ENCODE assay signal across 15 cellular contexts in genomic region chr17:82108038-82108998, GRCh38. TPM values are rescaled to one million over a fixed set of nuclear protein-coding genes. Genes with fewer than 3 reads are reported as not detected.
DNase-seq lines count a peak whose midpoint lies in the region; ATAC-seq and TF ChIP-seq lines count a peak whose summit lies in the region.
"Had no signal": no experiment of that assay in that cellular context is flagged by ENCODE, and none has a peak within 500 bp of the region (broad histone marks: within the 10 kb centered on the region; RNA-seq: fewer than 3 reads in every experiment).

No MANE protein-coding gene starts in this region.

- no peaks in the 10 kb centered on the region for H3K27me3 ChIP-seq in right cardiac atrium (ENCODE audit: control insufficient read depth, insufficient read depth)
- H3K27me3 ChIP-seq: BE2C had no signal

- H3K9me3 Mint-ChIP-seq in activated T-helper 2 cell treated with anti-CD3 and anti-CD28 coated beads, Interferon-gamma antibody, Interleukin-2, Interleukin-4, amounts not matched to agents 10 μg/mL and 5 μg/mL and 100 μg/mL, durations not matched to agents 14 hours and 24 hours and 36 hours = no peaks in the 10 kb centered on the region
- H3K9me3 Mint-ChIP-seq in naive B cell (no peaks in the 10 kb centered on the region), type B pancreatic cell (no peaks in the 10 kb centered on the region)

- peaks cover 13% of the 10 kb centered on the region for H3K4me1 Mint-ChIP-seq in activated T-helper 2 cell treated with anti-CD3 and anti-CD28 coated beads, Interferon-gamma antibody, Interleukin-2, Interleukin-4, amounts not matched to agents 10 μg/mL and 5 μg/mL and 100 μg/mL, durations not matched to agents 14 hours and 24 hours and 36 hours (ENCODE audit: low read depth)
- peaks cover 8 to 30% (median 17%) of the 10 kb centered on the region in 3 donors for H3K4me1 Mint-ChIP-seq in naive B cell
- H3K4me1 Mint-ChIP-seq in type B pancreatic cell (ENCODE audit: unreplicated experiment) = peaks cover 29% of the 10 kb centered on the region

- no peaks in the 10 kb centered on the region for H3K27me3 Mint-ChIP-seq in activated T-helper 2 cell treated with anti-CD3 and anti-CD28 coated beads, Interferon-gamma antibody, Interleukin-2, Interleukin-4, amounts not matched to agents 10 μg/mL and 5 μg/mL and 100 μg/mL, durations not matched to agents 14 hours and 24 hours and 36 hours (ENCODE audit: low read depth)
- no peaks in the 10 kb centered on the region for H3K27me3 Mint-ChIP-seq in naive B cell
- no peaks in the 10 kb centered on the region for H3K27me3 Mint-ChIP-seq in type B pancreatic cell
- H3K27me3 Mint-ChIP-seq: activated CD8-positive, alpha-beta memory T cell treated with anti-CD3 and anti-CD28 coated beads, Interleukin-2, amount 10 ng/mL, durations not matched to agents 7 days and 5 days had no signal

- H3K27ac ChIP-seq in right cardiac atrium (ENCODE audit: low read length) = no peak overlapping the region

- DNase-seq in right cardiac atrium (peak in 2 of 3 donors; percentile 57), cardiac septum (ENCODE audit: low spot score) (no peak), naive B cell (no peak), type B pancreatic cell (ENCODE audit: extremely low spot score, unreplicated experiment) (no peak), occipital lobe (lab: John Stamatoyannopoulos, UW) (no peak), HPDE6-E6E7 (ENCODE audit: extremely low spot score) (no peak)
- no peak for DNase-seq in activated T-helper 2 cell treated with anti-CD3 and anti-CD28 coated beads, Interferon-gamma antibody, Interleukin-2, Interleukin-4, amounts not matched to agents 10 μg/mL and 5 μg/mL and 100 μg/mL, durations not matched to agents 14 hours and 24 hours and 36 hours (ENCODE audit: low spot score)
- DNase-seq: amniotic stem cell; cortex of kidney; NCI-H1694 treated with DMSO at 0.1 percent for 48 hours; NCI-H526 treated with DMSO at 0.1 percent for 48 hours; stimulated activated CD4-positive, alpha-beta T cell treated with anti-CD3 and anti-CD28 coated beads, Interleukin-4, amount 100 ng/mL, for 1 hour had no signal

- no peaks in the 10 kb centered on the region for H3K4me1 ChIP-seq in right cardiac atrium (ENCODE audit: control insufficient read depth, insufficient read depth, low read length)

- no peak overlapping the region for H3K4me3 ChIP-seq in right cardiac atrium (ENCODE audit: low read length)

- no peaks in the 10 kb centered on the region for H3K9me3 ChIP-seq in right cardiac atrium (ENCODE audit: control insufficient read depth, low read length)
- H3K9me3 ChIP-seq: BE2C had no signal

- no peak overlapping the region for H3K27ac Mint-ChIP-seq in activated T-helper 2 cell treated with anti-CD3 and anti-CD28 coated beads, Interferon-gamma antibody, Interleukin-2, Interleukin-4, amounts not matched to agents 10 μg/mL and 5 μg/mL and 100 μg/mL, durations not matched to agents 14 hours and 24 hours and 36 hours
- H3K27ac Mint-ChIP-seq in naive B cell = peak overlapping the region in 3 of 6 donors; percentile 5 to 47 (median 6)
- peak overlapping the region; percentile 84 for H3K27ac Mint-ChIP-seq in type B pancreatic cell

- H3K36me3 Mint-ChIP-seq in activated T-helper 2 cell treated with anti-CD3 and anti-CD28 coated beads, Interferon-gamma antibody, Interleukin-2, Interleukin-4, amounts not matched to agents 10 μg/mL and 5 μg/mL and 100 μg/mL, durations not matched to agents 14 hours and 24 hours and 36 hours (ENCODE audit: low read depth) = no peaks in the 10 kb centered on the region
- no peaks in the 10 kb centered on the region for H3K36me3 Mint-ChIP-seq in naive B cell
- H3K36me3 Mint-ChIP-seq in type B pancreatic cell = peaks cover 7% of the 10 kb centered on the region
- H3K36me3 Mint-ChIP-seq: activated CD8-positive, alpha-beta memory T cell treated with anti-CD3 and anti-CD28 coated beads, Interleukin-2, amount 10 ng/mL, durations not matched to agents 7 days and 5 days had no signal

- intact Hi-C loops in right cardiac atrium (cut with DNase I) (no loop called here), cardiac septum (cut with DNase I) (no loop called here)
- intact Hi-C loops in activated T-helper 2 cell treated with anti-CD3 and anti-CD28 coated beads, Interferon-gamma antibody, Interleukin-2, Interleukin-4, amounts not matched to agents 10 μg/mL and 5 μg/mL and 100 μg/mL, durations not matched to agents 14 hours and 24 hours and 36 hours (cut with micrococcal nuclease) = no loop called here

- ATAC-seq in right cardiac atrium = no peak
- ATAC-seq in naive B cell (ENCODE audit: low read depth in 2 of 2) = no peak
- no peak for ATAC-seq in GM21381 (IDR thresholded peaks at IDR 0.05; ENCODE audit: unreplicated experiment)
- ATAC-seq: activated CD8-positive, alpha-beta memory T cell treated with anti-CD3 and anti-CD28 coated beads, Interleukin-2, amount 10 ng/mL, durations not matched to agents 7 days and 5 days had no signal

- TF ChIP-seq CTCF in type B pancreatic cell (conservative IDR thresholded peaks at IDR 0.05) = no peak

- WGBS in right cardiac atrium = 79% methylated on average over 36 of the region's 36 CpGs

- peak overlapping the region; percentile 21 for H3K4me3 Mint-ChIP-seq in activated T-helper 2 cell treated with anti-CD3 and anti-CD28 coated beads, Interferon-gamma antibody, Interleukin-2, Interleukin-4, amounts not matched to agents 10 μg/mL and 5 μg/mL and 100 μg/mL, durations not matched to agents 14 hours and 24 hours and 36 hours (ENCODE audit: low read depth)
- H3K4me3 Mint-ChIP-seq in naive B cell (peak overlapping the region in 7 of 8 donors; percentile 43 to 93 (median 61)), type B pancreatic cell (peak overlapping the region; percentile 15)
- H3K4me3 Mint-ChIP-seq: activated CD8-positive, alpha-beta memory T cell treated with anti-CD3 and anti-CD28 coated beads, Interleukin-2, amount 10 ng/mL, durations not matched to agents 7 days and 5 days had no signal

RNA-seq across cellular contexts. Expression of gene FASN, which starts 10.3 kb away (rescaled TPM):
- total RNA-seq in right cardiac atrium (10 to 100 TPM; 14.3 to 71.8 (median 23.4) TPM), cardiac septum (22.9 TPM), type B pancreatic cell (ENCODE audit: low replicate concordance) (228 and 326 TPM in 2 replicates), occipital lobe (84.1 TPM)
- polyA plus RNA-seq in right cardiac atrium (86.3 TPM), naive B cell (ENCODE audit: low read depth in 6 of 6) (under 1 TPM in 5 of 6 donors, not detected in 1; 0.05 to 0.75 (median 0.50) TPM)
- total RNA-seq in activated T-helper 2 cell treated with anti-CD3 and anti-CD28 coated beads, Interferon-gamma antibody, Interleukin-2, Interleukin-4, amounts not matched to agents 10 μg/mL and 5 μg/mL and 100 μg/mL, durations not matched to agents 14 hours and 24 hours and 36 hours = 387 and 409 TPM in 2 replicates

RNA-seq across cellular contexts. Expression of gene DUS1L, which starts 42.7 kb away (rescaled TPM):
- total RNA-seq in right cardiac atrium (10 to 100 TPM; 51.3 to 63.1 (median 58.4) TPM), cardiac septum (47.6 TPM), type B pancreatic cell (ENCODE audit: low replicate concordance) (97.0 and 97.1 TPM in 2 replicates), occipital lobe (21.4 TPM)
- polyA plus RNA-seq in right cardiac atrium (82.1 TPM), naive B cell (ENCODE audit: low read depth in 6 of 6) (10 to 100 TPM; 52.4 to 86.5 (median 68.2) TPM)
- 154 and 179 TPM in 2 replicates for total RNA-seq in activated T-helper 2 cell treated with anti-CD3 and anti-CD28 coated beads, Interferon-gamma antibody, Interleukin-2, Interleukin-4, amounts not matched to agents 10 μg/mL and 5 μg/mL and 100 μg/mL, durations not matched to agents 14 hours and 24 hours and 36 hours

RNA-seq across cellular contexts. Expression of gene GPS1, which starts 56.6 kb away (rescaled TPM):
- total RNA-seq in right cardiac atrium = 10 to 100 TPM; 87.1 to 93.7 (median 90.6) TPM
- polyA plus RNA-seq in right cardiac atrium = 75.1 TPM
- 67.4 TPM for total RNA-seq in cardiac septum
- 103 TPM in 2 replicates for total RNA-seq in activated T-helper 2 cell treated with anti-CD3 and anti-CD28 coated beads, Interferon-gamma antibody, Interleukin-2, Interleukin-4, amounts not matched to agents 10 μg/mL and 5 μg/mL and 100 μg/mL, durations not matched to agents 14 hours and 24 hours and 36 hours
- 100 to 1,000 TPM; 103 to 138 (median 109) TPM for polyA plus RNA-seq in naive B cell (ENCODE audit: low read depth in 6 of 6)
- 111 and 112 TPM in 2 replicates for total RNA-seq in type B pancreatic cell (ENCODE audit: low replicate concordance)
- 64.4 TPM for total RNA-seq in occipital lobe

RNA-seq across cellular contexts. Expression of gene RFNG, which starts 56.7 kb away (rescaled TPM):
- 10 to 100 TPM; 19.0 to 25.1 (median 20.2) TPM for total RNA-seq in right cardiac atrium
- polyA plus RNA-seq in right cardiac atrium = 25.4 TPM
- 21.0 TPM for total RNA-seq in cardiac septum
- total RNA-seq in activated T-helper 2 cell treated with anti-CD3 and anti-CD28 coated beads, Interferon-gamma antibody, Interleukin-2, Interleukin-4, amounts not matched to agents 10 μg/mL and 5 μg/mL and 100 μg/mL, durations not matched to agents 14 hours and 24 hours and 36 hours = 21.8 and 21.9 TPM in 2 replicates
- polyA plus RNA-seq in naive B cell (ENCODE audit: low read depth in 6 of 6) = 1 to 10 TPM; 2.6 to 7.6 (median 4.8) TPM
- total RNA-seq in type B pancreatic cell (ENCODE audit: low replicate concordance) = 35.9 and 43.4 TPM in 2 replicates
- 14.5 TPM for total RNA-seq in occipital lobe

Comparison
In these comparisons a context has a peak if more than half of its experiments do, and no peak if none do; other contexts are left out.
1. DNase-seq: peak in right cardiac atrium (2 of 3); none in cardiac septum (single experiment), activated T-helper 2 cell treated with anti-CD3 and anti-CD28 coated beads, Interferon-gamma antibody, Interleukin-2, Interleukin-4, amounts not matched to agents 10 μg/mL and 5 μg/mL and 100 μg/mL, durations not matched to agents 14 hours and 24 hours and 36 hours (single experiment), naive B cell (single experiment), type B pancreatic cell (single experiment), occipital lobe (single experiment) and HPDE6-E6E7 (single experiment).
2. Peak in every context shown above with its lines, with median percentiles within 50 percentile points of each other: H3K4me3 Mint-ChIP-seq.